In genomic region chr2:1854747-1855146, GRCh38 we compare ENCODE assay signal across 8 cellular contexts.
A peak's percentile ranks its signal among the peaks of the same experiment; 100 is the strongest.
DNase-seq lines count a peak whose midpoint lies in the region; ATAC-seq and TF ChIP-seq lines count a peak whose summit lies in the region.

No MANE protein-coding gene starts in this region.

- no peak overlapping the region for H3K27ac ChIP-seq in BLaER1 treated with 17β-estradiol and CSF1 and Interleukin-3, amounts not matched to agents 10 nM and 100 nM
- H3K27ac ChIP-seq in angular gyrus (ENCODE audit: low read depth, low read length) (peak overlapping the region; percentile 78), colonic mucosa (no peak overlapping the region)

- no peaks in the 10 kb centered on the region for H3K9me3 ChIP-seq in BLaER1 treated with 17β-estradiol and CSF1 and Interleukin-3, amounts not matched to agents 10 nM and 100 nM (replicated peaks in 1 of 11)
- H3K9me3 ChIP-seq in Loucy (ENCODE audit: insufficient read depth, low read depth, low read length) = no peaks in the 10 kb centered on the region
- H3K9me3 ChIP-seq in colonic mucosa = no peaks in the 10 kb centered on the region

- peak; percentile 63 for ATAC-seq in stimulated activated naive CD8-positive, alpha-beta T cell treated with anti-CD3 and anti-CD28 coated beads, Interleukin-15, Interleukin-2, amounts not matched to agents 100 U/mL and 50 U/mL, for 24 hours
- ATAC-seq in HG02884 (IDR thresholded peaks at IDR 0.05; ENCODE audit: unreplicated experiment) (no peak), HG02763 (IDR thresholded peaks at IDR 0.05; ENCODE audit: unreplicated experiment) (no peak)

- H3K9ac ChIP-seq in BLaER1 treated with 17β-estradiol and CSF1 and Interleukin-3, amounts not matched to agents 10 nM and 100 nM = no peak overlapping the region; a peak in 1 of 22 replicates
- H3K9ac ChIP-seq in Loucy (ENCODE audit: low read depth, low read length, poor library complexity, severe bottlenecking) (no peak overlapping the region), colonic mucosa (ENCODE audit: low read depth in 2 of 2, low read length in 2 of 2) (no peak overlapping the region)

- DNase-seq in hypothalamus (lab: John Stamatoyannopoulos, UW) (peak in 41 of 51 donors; percentile 3 to 85 (median 44)), colonic mucosa (no peak)
- DNase-seq in stimulated activated naive CD8-positive, alpha-beta T cell treated with anti-CD3 and anti-CD28 coated beads, Interleukin-15, Interleukin-2, amounts not matched to agents 100 U/mL and 50 U/mL, for 24 hours = peak; percentile 17

- peaks cover 9 to 40% (median 29%) of the 10 kb centered on the region in 10 experiments for H3K4me1 ChIP-seq in BLaER1 treated with 17β-estradiol and CSF1 and Interleukin-3, amounts not matched to agents 10 nM and 100 nM
- peaks cover 7% of the 10 kb centered on the region for H3K4me1 ChIP-seq in Loucy (ENCODE audit: insufficient read depth, low read length, poor library complexity, severe bottlenecking)
- H3K4me1 ChIP-seq in colonic mucosa = no peaks in the 10 kb centered on the region

- H3K27me3 ChIP-seq in BLaER1 treated with 17β-estradiol and CSF1 and Interleukin-3, amounts not matched to agents 10 nM and 100 nM = peaks cover 7 to 23% (median 19%) of the 10 kb centered on the region in 11 experiments; a peak in 16 of 22 replicates
- H3K27me3 ChIP-seq in Loucy (ENCODE audit: insufficient read depth, low read length, poor library complexity, severe bottlenecking) = no peaks in the 10 kb centered on the region
- H3K27me3 ChIP-seq in colonic mucosa = no peaks in the 10 kb centered on the region

- no peaks in the 10 kb centered on the region for H3K79me2 ChIP-seq in Loucy (ENCODE audit: insufficient read depth, low read length)

- H3F3A ChIP-seq in Loucy (ENCODE audit: low read depth) = no peaks in the 10 kb centered on the region

- no peaks in the 10 kb centered on the region for H3K36me3 ChIP-seq in BLaER1 treated with 17β-estradiol and CSF1 and Interleukin-3, amounts not matched to agents 10 nM and 100 nM
- no peaks in the 10 kb centered on the region for H3K36me3 ChIP-seq in Loucy (ENCODE audit: insufficient read depth, low read length)
- H3K36me3 ChIP-seq in colonic mucosa = no peaks in the 10 kb centered on the region

- no peak overlapping the region for H2AFZ ChIP-seq in Loucy (ENCODE audit: low read length)

- peak overlapping the region in 7 of 10 experiments; percentile 24 to 60 (median 39); a peak in 12 of 20 replicates for H3K4me3 ChIP-seq in BLaER1 treated with 17β-estradiol and CSF1 and Interleukin-3, amounts not matched to agents 10 nM and 100 nM
- H3K4me3 ChIP-seq in Loucy (ENCODE audit: low read length, poor library complexity, severe bottlenecking) (no peak overlapping the region), colonic mucosa (no peak overlapping the region)

- intact Hi-C loops in colonic mucosa (cut with DNase I) = no loop called here

- no peaks in the 10 kb centered on the region for H3K9me2 ChIP-seq in Loucy (replicated peaks; ENCODE audit: low read depth, low read length)

- TF ChIP-seq CTCF in Loucy (conservative IDR thresholded peaks at IDR 0.05; ENCODE audit: low read length) (peak; percentile 57), colonic mucosa (IDR thresholded peaks at IDR 0.05) (no peak)

- peaks cover 0 to under 1% (median 0%) of the 10 kb centered on the region in 11 experiments; a peak in 1 of 22 replicates for H4K20me1 ChIP-seq in BLaER1 treated with 17β-estradiol and CSF1 and Interleukin-3, amounts not matched to agents 10 nM and 100 nM
- H4K20me1 ChIP-seq in Loucy (ENCODE audit: insufficient read depth, low read length, poor library complexity, severe bottlenecking) = no peaks in the 10 kb centered on the region

- peak overlapping the region; percentile 59 to 82 (median 73) for H3K4me2 ChIP-seq in BLaER1 treated with 17β-estradiol and CSF1 and Interleukin-3, amounts not matched to agents 10 nM and 100 nM
- no peak overlapping the region for H3K4me2 ChIP-seq in Loucy (ENCODE audit: low read depth, low read length, poor library complexity, severe bottlenecking)

Comparison
In these comparisons a context has a peak if more than half of its experiments do, and no peak if none do; other contexts are left out.
1. H3K4me3 ChIP-seq: peak in BLaER1 treated with 17β-estradiol and CSF1 and Interleukin-3, amounts not matched to agents 10 nM and 100 nM (7 of 10); none in Loucy (single experiment) and colonic mucosa (single experiment).